ENCODE assay signal across 16 cellular contexts in genomic region chr22:25084405-25085107, GRCh38.
DNase-seq lines count a peak whose midpoint lies in the region; ATAC-seq and TF ChIP-seq lines count a peak whose summit lies in the region.
"Had no signal": no experiment of that assay in that cellular context is flagged by ENCODE, and none has a peak within 500 bp of the region (broad histone marks: within the 10 kb centered on the region; RNA-seq: fewer than 3 reads in every experiment).

No MANE protein-coding gene starts in this region.

- H2AFZ ChIP-seq in OCI-LY3 (ENCODE audit: low read depth, low read length): no peak overlapping the region

- no peaks in the 10 kb centered on the region for H3K27me3 Mint-ChIP-seq in activated CD4-positive, alpha-beta T cell treated with anti-CD3 and anti-CD28 coated beads, Interleukin-2, amount 10 ng/mL, durations not matched to agents 7 days and 5 days

- H3K27ac Mint-ChIP-seq in activated CD4-positive, alpha-beta T cell treated with anti-CD3 and anti-CD28 coated beads, Interleukin-2, amount 10 ng/mL, durations not matched to agents 7 days and 5 days: peak overlapping the region; percentile 17

- H3K9ac ChIP-seq in OCI-LY3 (ENCODE audit: low read length): no peak overlapping the region; the same call in 1 of the 2 replicates

- peaks cover 62% of the 10 kb centered on the region for H3K4me1 Mint-ChIP-seq in activated CD4-positive, alpha-beta T cell treated with anti-CD3 and anti-CD28 coated beads, Interleukin-2, amount 10 ng/mL, durations not matched to agents 7 days and 5 days

- no peak for DNase-seq in activated CD4-positive, alpha-beta T cell treated with anti-CD3 and anti-CD28 coated beads, Interleukin-2, amount 10 ng/mL, durations not matched to agents 7 days and 5 days
- no peak for DNase-seq in activated CD4-positive, alpha-beta T cell treated with anti-CD3 and anti-CD28 coated beads, Interleukin-2, amount 50 U/mL, for 48 hours
- DNase-seq in erythroblast (lab: John Stamatoyannopoulos, UW): no peak
- DNase-seq in hepatic stellate cell (ENCODE audit: low spot score): no peak
- DNase-seq: 8988T, DND-41, NCI-H1436, NCI-H2029 treated with DMSO at 0.1 percent for 48 hours, NCI-H2171 treated with DMSO at 0.1 percent for 48 hours, NCI-H510A treated with DMSO at 0.1 percent for 48 hours had no signal

- H3K9me3 ChIP-seq in OCI-LY3 (ENCODE audit: insufficient read depth, low read length): no peaks in the 10 kb centered on the region

- H3K79me2 ChIP-seq in OCI-LY3 (ENCODE audit: low read length): no peaks in the 10 kb centered on the region

- H3K4me3 Mint-ChIP-seq in activated CD4-positive, alpha-beta T cell treated with anti-CD3 and anti-CD28 coated beads, Interleukin-2, amount 10 ng/mL, durations not matched to agents 7 days and 5 days: no peak overlapping the region

- no peak for TF ChIP-seq POLR2A in erythroblast (IDR thresholded peaks at IDR 0.05; ENCODE audit: low read length)

- no peaks in the 10 kb centered on the region for H4K20me1 ChIP-seq in OCI-LY3 (ENCODE audit: insufficient read depth, low read length)

- POLR2A ChIA-PET in activated CD4-positive, alpha-beta T cell treated with anti-CD3 and anti-CD28 coated beads, Interleukin-2, amount 10 ng/mL, durations not matched to agents 7 days and 5 days (lab: Charles Lee): no interaction called here

- no peaks in the 10 kb centered on the region for H3K27me3 ChIP-seq in OCI-LY3 (ENCODE audit: low read depth, low read length)

- H3K36me3 Mint-ChIP-seq in activated CD4-positive, alpha-beta T cell treated with anti-CD3 and anti-CD28 coated beads, Interleukin-2, amount 10 ng/mL, durations not matched to agents 7 days and 5 days (ENCODE audit: low read depth): peaks cover 27% of the 10 kb centered on the region

- peak overlapping the region; percentile 14; the same call in 1 of the 2 replicates for H3K27ac ChIP-seq in OCI-LY3 (ENCODE audit: low read length)
- H3K27ac ChIP-seq in cingulate gyrus (ENCODE audit: low read depth, low read length): peak overlapping the region; percentile 12
- peak overlapping the region; percentile 30 for H3K27ac ChIP-seq in temporal lobe (ENCODE audit: low read depth, low read length)
- H3K27ac ChIP-seq: HL-60 had no signal

- peaks cover 33% of the 10 kb centered on the region for H3K4me1 ChIP-seq in OCI-LY3 (ENCODE audit: low read length)

- H3K4me2 ChIP-seq in OCI-LY3 (ENCODE audit: low read length): peak overlapping the region; percentile 51

- CTCF ChIA-PET in activated CD4-positive, alpha-beta T cell treated with anti-CD3 and anti-CD28 coated beads, Interleukin-2, amount 10 ng/mL, durations not matched to agents 7 days and 5 days (lab: Charles Lee): no interaction called here

- no peaks in the 10 kb centered on the region for H3K36me3 ChIP-seq in OCI-LY3 (replicated peaks; ENCODE audit: low read depth, low read length)

- ATAC-seq in HG03025 (IDR thresholded peaks at IDR 0.05; ENCODE audit: low FRiP score, unreplicated experiment): no peak
- ATAC-seq: HCT116 had no signal

- TF ChIP-seq CTCF in OCI-LY3 (IDR thresholded peaks at IDR 0.05; ENCODE audit: low read depth, low read length): no peak

- H3K9me3 Mint-ChIP-seq in activated CD4-positive, alpha-beta T cell treated with anti-CD3 and anti-CD28 coated beads, Interleukin-2, amount 10 ng/mL, durations not matched to agents 7 days and 5 days: no peaks in the 10 kb centered on the region

- H3K4me3 ChIP-seq in OCI-LY3 (ENCODE audit: low read length): peak overlapping the region; percentile 23; the same call in 1 of the 2 replicates
